In the genomic region with DNA sequence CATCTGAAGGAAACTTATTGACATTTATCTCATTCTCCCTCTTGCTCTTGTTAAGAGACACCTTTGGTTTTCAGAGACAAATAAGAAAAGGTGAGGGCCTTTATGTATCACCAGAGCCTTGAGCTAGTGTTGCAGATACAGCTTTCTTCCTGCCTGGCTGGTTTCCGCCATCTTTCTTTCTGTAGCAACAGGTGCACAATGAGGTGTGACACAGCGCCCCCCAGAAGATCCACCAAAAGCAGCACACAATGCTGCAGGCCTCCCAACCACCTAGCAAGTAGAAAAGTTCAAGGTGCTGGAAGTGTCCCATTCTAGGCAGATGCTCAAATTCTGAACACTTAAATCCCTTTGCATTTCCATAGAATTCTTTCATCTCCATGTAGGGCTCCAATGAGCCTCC, we compare ENCODE assay signal across 1 cellular context.
TF ChIP-seq lines count a peak whose summit lies in the region.

No MANE protein-coding gene starts in this region.

TF ChIP-seq in GM23338, 12 proteins besides CTCF, POLR2A, EP300 and RAD21 (continued from another document):
- TF ChIP-seq POLR2AphosphoS5 (IDR thresholded peaks at IDR 0.05; ENCODE audit: low read depth): no peak
- no peak for TF ChIP-seq EZH2 (IDR thresholded peaks at IDR 0.05; ENCODE audit: low read depth, unreplicated experiment)
- no peak for TF ChIP-seq ETS1 (IDR thresholded peaks at IDR 0.05)
- TF ChIP-seq, protein P1, sequence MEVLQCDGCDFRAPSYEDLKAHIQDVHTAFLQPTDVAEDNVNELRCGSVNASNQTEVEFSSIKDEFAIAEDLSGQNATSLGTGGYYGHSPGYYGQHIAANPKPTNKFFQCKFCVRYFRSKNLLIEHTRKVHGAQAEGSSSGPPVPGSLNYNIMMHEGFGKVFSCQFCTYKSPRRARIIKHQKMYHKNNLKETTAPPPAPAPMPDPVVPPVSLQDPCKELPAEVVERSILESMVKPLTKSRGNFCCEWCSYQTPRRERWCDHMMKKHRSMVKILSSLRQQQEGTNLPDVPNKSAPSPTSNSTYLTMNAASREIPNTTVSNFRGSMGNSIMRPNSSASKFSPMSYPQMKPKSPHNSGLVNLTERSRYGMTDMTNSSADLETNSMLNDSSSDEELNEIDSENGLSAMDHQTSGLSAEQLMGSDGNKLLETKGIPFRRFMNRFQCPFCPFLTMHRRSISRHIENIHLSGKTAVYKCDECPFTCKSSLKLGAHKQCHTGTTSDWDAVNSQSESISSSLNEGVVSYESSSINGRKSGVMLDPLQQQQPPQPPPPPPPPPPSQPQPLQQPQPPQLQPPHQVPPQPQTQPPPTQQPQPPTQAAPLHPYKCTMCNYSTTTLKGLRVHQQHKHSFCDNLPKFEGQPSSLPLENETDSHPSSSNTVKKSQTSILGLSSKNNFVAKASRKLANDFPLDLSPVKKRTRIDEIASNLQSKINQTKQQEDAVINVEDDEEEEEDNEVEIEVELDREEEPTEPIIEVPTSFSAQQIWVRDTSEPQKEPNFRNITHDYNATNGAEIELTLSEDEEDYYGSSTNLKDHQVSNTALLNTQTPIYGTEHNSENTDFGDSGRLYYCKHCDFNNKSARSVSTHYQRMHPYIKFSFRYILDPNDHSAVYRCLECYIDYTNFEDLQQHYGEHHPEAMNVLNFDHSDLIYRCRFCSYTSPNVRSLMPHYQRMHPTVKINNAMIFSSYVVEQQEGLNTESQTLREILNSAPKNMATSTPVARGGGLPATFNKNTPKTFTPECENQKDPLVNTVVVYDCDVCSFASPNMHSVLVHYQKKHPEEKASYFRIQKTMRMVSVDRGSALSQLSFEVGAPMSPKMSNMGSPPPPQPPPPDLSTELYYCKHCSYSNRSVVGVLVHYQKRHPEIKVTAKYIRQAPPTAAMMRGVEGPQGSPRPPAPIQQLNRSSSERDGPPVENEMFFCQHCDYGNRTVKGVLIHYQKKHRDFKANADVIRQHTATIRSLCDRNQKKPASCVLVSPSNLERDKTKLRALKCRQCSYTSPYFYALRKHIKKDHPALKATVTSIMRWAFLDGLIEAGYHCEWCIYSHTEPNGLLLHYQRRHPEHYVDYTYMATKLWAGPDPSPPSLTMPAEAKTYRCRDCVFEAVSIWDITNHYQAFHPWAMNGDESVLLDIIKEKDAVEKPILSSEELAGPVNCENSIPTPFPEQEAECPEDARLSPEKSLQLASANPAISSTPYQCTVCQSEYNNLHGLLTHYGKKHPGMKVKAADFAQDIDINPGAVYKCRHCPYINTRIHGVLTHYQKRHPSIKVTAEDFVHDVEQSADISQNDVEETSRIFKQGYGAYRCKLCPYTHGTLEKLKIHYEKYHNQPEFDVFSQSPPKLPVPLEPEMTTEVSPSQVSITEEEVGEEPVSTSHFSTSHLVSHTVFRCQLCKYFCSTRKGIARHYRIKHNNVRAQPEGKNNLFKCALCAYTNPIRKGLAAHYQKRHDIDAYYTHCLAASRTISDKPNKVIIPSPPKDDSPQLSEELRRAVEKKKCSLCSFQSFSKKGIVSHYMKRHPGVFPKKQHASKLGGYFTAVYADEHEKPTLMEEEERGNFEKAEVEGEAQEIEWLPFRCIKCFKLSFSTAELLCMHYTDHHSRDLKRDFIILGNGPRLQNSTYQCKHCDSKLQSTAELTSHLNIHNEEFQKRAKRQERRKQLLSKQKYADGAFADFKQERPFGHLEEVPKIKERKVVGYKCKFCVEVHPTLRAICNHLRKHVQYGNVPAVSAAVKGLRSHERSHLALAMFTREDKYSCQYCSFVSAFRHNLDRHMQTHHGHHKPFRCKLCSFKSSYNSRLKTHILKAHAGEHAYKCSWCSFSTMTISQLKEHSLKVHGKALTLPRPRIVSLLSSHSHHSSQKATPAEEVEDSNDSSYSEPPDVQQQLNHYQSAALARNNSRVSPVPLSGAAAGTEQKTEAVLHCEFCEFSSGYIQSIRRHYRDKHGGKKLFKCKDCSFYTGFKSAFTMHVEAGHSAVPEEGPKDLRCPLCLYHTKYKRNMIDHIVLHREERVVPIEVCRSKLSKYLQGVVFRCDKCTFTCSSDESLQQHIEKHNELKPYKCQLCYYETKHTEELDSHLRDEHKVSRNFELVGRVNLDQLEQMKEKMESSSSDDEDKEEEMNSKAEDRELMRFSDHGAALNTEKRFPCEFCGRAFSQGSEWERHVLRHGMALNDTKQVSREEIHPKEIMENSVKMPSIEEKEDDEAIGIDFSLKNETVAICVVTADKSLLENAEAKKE (CRISPR knock-in tag; IDR thresholded peaks at IDR 0.05): no peak
- TF ChIP-seq ZNF331 (CRISPR knock-in tag; IDR thresholded peaks at IDR 0.05; ENCODE audit: low read depth): no peak
- TF ChIP-seq CREB1 (CRISPR knock-in tag; IDR thresholded peaks at IDR 0.05; ENCODE audit: low read depth): no peak
- no peak for TF ChIP-seq NANOG (IDR thresholded peaks at IDR 0.05; ENCODE audit: borderline replicate concordance)
- TF ChIP-seq, protein P2, sequence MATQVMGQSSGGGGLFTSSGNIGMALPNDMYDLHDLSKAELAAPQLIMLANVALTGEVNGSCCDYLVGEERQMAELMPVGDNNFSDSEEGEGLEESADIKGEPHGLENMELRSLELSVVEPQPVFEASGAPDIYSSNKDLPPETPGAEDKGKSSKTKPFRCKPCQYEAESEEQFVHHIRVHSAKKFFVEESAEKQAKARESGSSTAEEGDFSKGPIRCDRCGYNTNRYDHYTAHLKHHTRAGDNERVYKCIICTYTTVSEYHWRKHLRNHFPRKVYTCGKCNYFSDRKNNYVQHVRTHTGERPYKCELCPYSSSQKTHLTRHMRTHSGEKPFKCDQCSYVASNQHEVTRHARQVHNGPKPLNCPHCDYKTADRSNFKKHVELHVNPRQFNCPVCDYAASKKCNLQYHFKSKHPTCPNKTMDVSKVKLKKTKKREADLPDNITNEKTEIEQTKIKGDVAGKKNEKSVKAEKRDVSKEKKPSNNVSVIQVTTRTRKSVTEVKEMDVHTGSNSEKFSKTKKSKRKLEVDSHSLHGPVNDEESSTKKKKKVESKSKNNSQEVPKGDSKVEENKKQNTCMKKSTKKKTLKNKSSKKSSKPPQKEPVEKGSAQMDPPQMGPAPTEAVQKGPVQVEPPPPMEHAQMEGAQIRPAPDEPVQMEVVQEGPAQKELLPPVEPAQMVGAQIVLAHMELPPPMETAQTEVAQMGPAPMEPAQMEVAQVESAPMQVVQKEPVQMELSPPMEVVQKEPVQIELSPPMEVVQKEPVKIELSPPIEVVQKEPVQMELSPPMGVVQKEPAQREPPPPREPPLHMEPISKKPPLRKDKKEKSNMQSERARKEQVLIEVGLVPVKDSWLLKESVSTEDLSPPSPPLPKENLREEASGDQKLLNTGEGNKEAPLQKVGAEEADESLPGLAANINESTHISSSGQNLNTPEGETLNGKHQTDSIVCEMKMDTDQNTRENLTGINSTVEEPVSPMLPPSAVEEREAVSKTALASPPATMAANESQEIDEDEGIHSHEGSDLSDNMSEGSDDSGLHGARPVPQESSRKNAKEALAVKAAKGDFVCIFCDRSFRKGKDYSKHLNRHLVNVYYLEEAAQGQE (IDR thresholded peaks at IDR 0.05; ENCODE audit: unreplicated experiment): no peak
- TF ChIP-seq ZNF114 (CRISPR knock-in tag; IDR thresholded peaks at IDR 0.05): no peak
- TF ChIP-seq STAT1 (IDR thresholded peaks at IDR 0.05; ENCODE audit: unreplicated experiment): no peak
